ENCODE assay signal across 11 cellular contexts in genomic region chr18:69845588-69846506, GRCh38.
DNase-seq lines count a peak whose midpoint lies in the region; ATAC-seq lines count a peak whose summit lies in the region.
"Had no signal": no experiment of that assay in that cellular context is flagged by ENCODE, and none has a peak within 500 bp of the region (broad histone marks: within the 10 kb centered on the region; RNA-seq: fewer than 3 reads in every experiment).

No MANE protein-coding gene starts in this region.

- in situ Hi-C loops in Caki2 (cut with HindIII; ENCODE audit: low pct_unique_long_range_greater_than_20kb, low sequenced_read_pairs) (no loop called here), KBM-7 (cut with MboI; ENCODE audit: low pct_unique_long_range_greater_than_20kb, low sequenced_read_pairs) (no loop called here)

- peak; percentile 44 for DNase-seq in Caki2 (ENCODE audit: low read depth)
- peak; percentile 6 for DNase-seq in KBM-7
- DNase-seq in NCI-H69 (lab: John Stamatoyannopoulos, UW): peak; percentile 65
- DNase-seq in hepatic stellate cell (ENCODE audit: low spot score): peak; percentile 50
- no peak for DNase-seq in HUDEP-2 (lab: John Stamatoyannopoulos, UW; ENCODE audit: unreplicated experiment in 76 of 76)
- no peak for DNase-seq in NCI-H748 (lab: John Stamatoyannopoulos, UW; ENCODE audit: unreplicated experiment)
- DNase-seq in activated naive CD4-positive, alpha-beta T cell treated with Interleukin-2 at 50 U/mL for 16 hours: no peak
- DNase-seq: Calu3; NCI-H748 treated with DMSO at 0.1 percent for 48 hours; stimulated activated CD4-positive, alpha-beta T cell treated with anti-CD3 and anti-CD28 coated beads, Interleukin-15, amount 100 ng/mL, for 24 hours had no signal

- no peak for ATAC-seq in GM19395 (IDR thresholded peaks at IDR 0.05; ENCODE audit: unreplicated experiment)

Comparison
In these comparisons a context has a peak if more than half of its experiments do, and no peak if none do; other contexts are left out.
1. DNase-seq: peak in Caki2 (single experiment), KBM-7 (single experiment), NCI-H69 (single experiment) and hepatic stellate cell (single experiment); none in HUDEP-2 (0 of 76), NCI-H748 (single experiment) and activated naive CD4-positive, alpha-beta T cell treated with Interleukin-2 at 50 U/mL for 16 hours (single experiment).